16 cellular contexts compared by ENCODE assay signal in genomic region chr1:36301220-36301619, GRCh38. TPM values are rescaled to one million over a fixed set of nuclear protein-coding genes. Genes with fewer than 3 reads are reported as not detected.
DNase-seq lines count a peak whose midpoint lies in the region; ATAC-seq and TF ChIP-seq lines count a peak whose summit lies in the region.
"Had no signal": no experiment of that assay in that cellular context is flagged by ENCODE, and none has a peak within 500 bp of the region (broad histone marks: within the 10 kb centered on the region; RNA-seq: fewer than 3 reads in every experiment).

No MANE protein-coding gene starts in this region.

- H3K9me3 Mint-ChIP-seq in activated CD4-positive, alpha-beta T cell treated with anti-CD3 and anti-CD28 coated beads for 36 hours (ENCODE audit: low read depth): no peaks in the 10 kb centered on the region
- H3K9me3 Mint-ChIP-seq in activated naive CD8-positive, alpha-beta T cell (ENCODE audit: low read depth): no peaks in the 10 kb centered on the region
- H3K9me3 Mint-ChIP-seq: neural progenitor cell had no signal

- H2BK12ac ChIP-seq in trophoblast cell (ENCODE audit: low read length): no peak overlapping the region

- DNase-seq in activated CD4-positive, alpha-beta T cell treated with anti-CD3 and anti-CD28 coated beads for 36 hours: no peak
- no peak for DNase-seq in activated CD4-positive, alpha-beta T cell treated with anti-CD3 and anti-CD28 coated beads, Interleukin-2, amount 50 U/mL, for 1 hour
- DNase-seq in hepatocyte (ENCODE audit: low spot score) (no peak), smooth muscle cell (lab: John Stamatoyannopoulos, UW; ENCODE audit: unreplicated experiment) (no peak), OCI-M1 (lab: John Stamatoyannopoulos, UW) (no peak), mucosa of descending colon (no peak), trophoblast cell (no peak)
- DNase-seq: aorta; effector memory CD4-positive, alpha-beta T cell; GDM1; KBM-7; NCI-H1694 treated with DMSO at 0.1 percent for 48 hours; NCI-H82; SHP77 had no signal

- H3K4ac ChIP-seq in trophoblast cell (ENCODE audit: low read depth, low read length): no peak overlapping the region

- intact Hi-C loops in activated CD4-positive, alpha-beta T cell treated with anti-CD3 and anti-CD28 coated beads for 36 hours (cut with DNase I, micrococcal nuclease): no loop called here
- intact Hi-C loops in mucosa of descending colon (cut with DNase I, micrococcal nuclease): no loop called here

- H3K4me3 Mint-ChIP-seq in activated CD4-positive, alpha-beta T cell treated with anti-CD3 and anti-CD28 coated beads for 36 hours: no peak overlapping the region
- peak overlapping the region; percentile 28 for H3K4me3 Mint-ChIP-seq in activated naive CD8-positive, alpha-beta T cell
- H3K4me3 Mint-ChIP-seq: neural progenitor cell had no signal

- peak overlapping the region; percentile 87 for H3K27ac Mint-ChIP-seq in activated CD4-positive, alpha-beta T cell treated with anti-CD3 and anti-CD28 coated beads for 36 hours
- H3K27ac Mint-ChIP-seq in activated naive CD8-positive, alpha-beta T cell: peak overlapping the region; percentile 98
- H3K27ac Mint-ChIP-seq: neural progenitor cell had no signal

- no peak overlapping the region for H4K12ac ChIP-seq in trophoblast cell (ENCODE audit: low read depth, low read length)

- H3K27ac ChIP-seq in hepatocyte: peak overlapping the region; percentile 84
- peak overlapping the region; percentile 91 for H3K27ac ChIP-seq in smooth muscle cell (ENCODE audit: low read depth)
- no peak overlapping the region for H3K27ac ChIP-seq in trophoblast cell (ENCODE audit: low read depth, low read length)
- H3K27ac ChIP-seq: neural progenitor cell had no signal

- H4K91ac ChIP-seq in trophoblast cell (ENCODE audit: low read depth, low read length): no peak overlapping the region

- H3K36me3 Mint-ChIP-seq in activated CD4-positive, alpha-beta T cell treated with anti-CD3 and anti-CD28 coated beads for 36 hours (ENCODE audit: low read depth): peaks cover 63% of the 10 kb centered on the region
- H3K36me3 Mint-ChIP-seq in activated naive CD8-positive, alpha-beta T cell: peaks cover 14% of the 10 kb centered on the region

- no peak overlapping the region for H3K23ac ChIP-seq in trophoblast cell (ENCODE audit: low read length)

- H4K20me1 ChIP-seq in hepatocyte (ENCODE audit: insufficient read depth, poor library complexity, severe bottlenecking) (no peaks in the 10 kb centered on the region), smooth muscle cell (ENCODE audit: low read depth) (peaks cover 17% of the 10 kb centered on the region)

- H4K8ac ChIP-seq in trophoblast cell (ENCODE audit: low read depth, low read length): no peak overlapping the region

- H3K79me1 ChIP-seq in trophoblast cell (ENCODE audit: low read length): peaks cover under 1% of the 10 kb centered on the region

- H3K79me2 ChIP-seq in hepatocyte (peaks cover 4% of the 10 kb centered on the region), smooth muscle cell (ENCODE audit: low read depth) (no peaks in the 10 kb centered on the region), trophoblast cell (ENCODE audit: control insufficient read depth, insufficient read depth, low read length, poor library complexity) (peaks cover under 1% of the 10 kb centered on the region)

- peaks cover 35% of the 10 kb centered on the region for H3F3A ChIP-seq in smooth muscle cell (ENCODE audit: low read depth)

- H3K27me3 ChIP-seq in hepatocyte (no peaks in the 10 kb centered on the region), smooth muscle cell (ENCODE audit: low read depth) (no peaks in the 10 kb centered on the region), trophoblast cell (ENCODE audit: insufficient read depth, low read length) (no peaks in the 10 kb centered on the region)
- H3K27me3 ChIP-seq: neural progenitor cell had no signal

- ATAC-seq in activated CD4-positive, alpha-beta T cell treated with anti-CD3 and anti-CD28 coated beads for 36 hours: no peak
- no peak for ATAC-seq in mucosa of descending colon

- H3K14ac ChIP-seq in trophoblast cell (ENCODE audit: low read length): no peak overlapping the region

- H3K4me2 ChIP-seq in hepatocyte (no peak overlapping the region), smooth muscle cell (no peak overlapping the region), trophoblast cell (ENCODE audit: low read length) (no peak overlapping the region)
- H3K4me2 ChIP-seq: neural progenitor cell had no signal

- H3K18ac ChIP-seq in trophoblast cell (ENCODE audit: low read length): no peak overlapping the region

- no peaks in the 10 kb centered on the region for H3K9me2 ChIP-seq in hepatocyte (replicated peaks; ENCODE audit: insufficient read depth)

- no peak for TF ChIP-seq CTCF in hepatocyte (IDR thresholded peaks at IDR 0.05; ENCODE audit: poor library complexity)
- TF ChIP-seq CTCF in smooth muscle cell (IDR thresholded peaks at IDR 0.05; ENCODE audit: borderline replicate concordance, insufficient read depth, poor library complexity, severe bottlenecking): no peak
- TF ChIP-seq CTCF in mucosa of descending colon (IDR thresholded peaks at IDR 0.05): no peak

- H3K4me3 ChIP-seq in hepatocyte: no peak overlapping the region
- no peak overlapping the region for H3K4me3 ChIP-seq in smooth muscle cell
- no peak overlapping the region for H3K4me3 ChIP-seq in mucosa of descending colon
- H3K4me3 ChIP-seq in trophoblast cell (ENCODE audit: low read depth, low read length): no peak overlapping the region
- H3K4me3 ChIP-seq: neural progenitor cell had no signal

- peaks cover 10% of the 10 kb centered on the region for H3K4me1 ChIP-seq in hepatocyte (ENCODE audit: insufficient read depth)
- H3K4me1 ChIP-seq in smooth muscle cell (ENCODE audit: low read depth): peaks cover 3% of the 10 kb centered on the region
- peaks cover 22% of the 10 kb centered on the region for H3K4me1 ChIP-seq in mucosa of descending colon (ENCODE audit: low read depth)
- H3K4me1 ChIP-seq in trophoblast cell (ENCODE audit: control insufficient read depth in 1 of 2, insufficient read depth in 2 of 2, low read length in 2 of 2): peaks cover 8 to 10% of the 10 kb centered on the region in 2 experiments

- H2BK120ac ChIP-seq in trophoblast cell (ENCODE audit: insufficient read depth, low read length, poor library complexity): no peak overlapping the region

- 92% methylated on average over 1 of the region's 1 CpG for WGBS in hepatocyte (ENCODE audit: low lambda C conversion rate, missing lambda C conversion rate)
- WGBS in smooth muscle cell (ENCODE audit: low lambda C conversion rate): 90% methylated on average over 1 of the region's 1 CpG
- no CpG with 5 or more reads among the region's 1 CpG for WGBS in trophoblast cell (ENCODE audit: extremely low coverage, insufficient coverage, insufficient read length)

- H3K36me3 ChIP-seq in hepatocyte (replicated peaks; ENCODE audit: insufficient read depth, low read depth) (no peaks in the 10 kb centered on the region), smooth muscle cell (ENCODE audit: low read depth) (peaks cover 11% of the 10 kb centered on the region), mucosa of descending colon (ENCODE audit: low read depth) (peaks cover 13% of the 10 kb centered on the region), trophoblast cell (ENCODE audit: control insufficient read depth in 1 of 2, insufficient read depth in 2 of 2, low read length in 2 of 2) (peaks cover 42 to 52% of the 10 kb centered on the region in 2 experiments)

- H2AK5ac ChIP-seq in trophoblast cell (ENCODE audit: low read length): no peak overlapping the region

- peaks cover 68% of the 10 kb centered on the region for H3K4me1 Mint-ChIP-seq in activated CD4-positive, alpha-beta T cell treated with anti-CD3 and anti-CD28 coated beads for 36 hours
- H3K4me1 Mint-ChIP-seq in activated naive CD8-positive, alpha-beta T cell (ENCODE audit: low read depth): peaks cover 43% of the 10 kb centered on the region

- H2AFZ ChIP-seq in hepatocyte: no peak overlapping the region
- H2AFZ ChIP-seq in smooth muscle cell (ENCODE audit: low read depth): no peak overlapping the region
- no peak overlapping the region for H2AFZ ChIP-seq in trophoblast cell (ENCODE audit: insufficient read depth, low read length, poor library complexity)
- H2AFZ ChIP-seq: neural progenitor cell had no signal

- H2BK5ac ChIP-seq in trophoblast cell (ENCODE audit: low read depth, low read length, poor library complexity): no peak overlapping the region

- H3K9ac ChIP-seq in smooth muscle cell (ENCODE audit: low read depth) (no peak overlapping the region), trophoblast cell (ENCODE audit: low read length) (no peak overlapping the region)
- H3K9ac ChIP-seq: neural progenitor cell had no signal

- CTCF ChIA-PET in activated CD4-positive, alpha-beta T cell treated with anti-CD3 and anti-CD28 coated beads for 36 hours (lab: Charles Lee): interaction anchor here (0.7 to 4.1 kb wide), 9 partner anchors 10 to 152 kb away, joined by 3 to 22 read pairs (median 7); partner anchors contain the start of genes EVA1B and TRAPPC3

- no peaks in the 10 kb centered on the region for H3K27me3 Mint-ChIP-seq in activated CD4-positive, alpha-beta T cell treated with anti-CD3 and anti-CD28 coated beads for 36 hours
- no peaks in the 10 kb centered on the region for H3K27me3 Mint-ChIP-seq in activated naive CD8-positive, alpha-beta T cell

- POLR2A ChIA-PET in activated CD4-positive, alpha-beta T cell treated with anti-CD3 and anti-CD28 coated beads for 36 hours (lab: Charles Lee): interaction anchor here (0.6 to 1.5 kb wide), 4 partner anchors 16 to 152 kb away, joined by 3 to 8 read pairs (median 4); partner anchors contain the start of genes THRAP3 and TRAPPC3

- no peaks in the 10 kb centered on the region for H3K9me3 ChIP-seq in hepatocyte (ENCODE audit: low read depth)
- no peaks in the 10 kb centered on the region for H3K9me3 ChIP-seq in smooth muscle cell (replicated peaks; ENCODE audit: low read depth)
- H3K9me3 ChIP-seq in mucosa of descending colon: no peaks in the 10 kb centered on the region
- no peaks in the 10 kb centered on the region for H3K9me3 ChIP-seq in trophoblast cell (ENCODE audit: insufficient read depth, low read depth, low read length)

RNA-seq across cellular contexts. Expression of gene SH3D21, which starts 4.9 kb away (rescaled TPM):
- 10 to 100 TPM; 26.2 to 33.0 TPM for total RNA-seq in activated CD4-positive, alpha-beta T cell treated with anti-CD3 and anti-CD28 coated beads for 36 hours
- total RNA-seq in hepatocyte (2.9 and 4.6 TPM in 2 replicates), smooth muscle cell (12.0 and 16.4 TPM in 2 replicates), mucosa of descending colon (10 to 100 TPM; 12.3 to 18.0 (median 14.2) TPM)
- polyA plus RNA-seq in hepatocyte (2.6 and 4.7 TPM in 2 replicates), smooth muscle cell (6.9 and 8.2 TPM in 2 replicates)
- polyA plus RNA-seq in trophoblast cell (2013): 14.7 and 15.0 TPM in 2 replicates

RNA-seq across cellular contexts. Expression of gene EVA1B, which starts 22.2 kb away (rescaled TPM):
- 1 to 10 TPM; 2.7 to 3.1 TPM for total RNA-seq in activated CD4-positive, alpha-beta T cell treated with anti-CD3 and anti-CD28 coated beads for 36 hours
- 67.2 and 82.2 TPM in 2 replicates for total RNA-seq in hepatocyte
- polyA plus RNA-seq in hepatocyte: 67.1 and 68.7 TPM in 2 replicates
- total RNA-seq in smooth muscle cell: 49.8 and 88.7 TPM in 2 replicates
- 164 and 182 TPM in 2 replicates for polyA plus RNA-seq in smooth muscle cell
- 10 to 100 TPM in 1 of 3 donors, 1 to 10 TPM in 2; 1.5 to 17.6 (median 8.2) TPM for total RNA-seq in mucosa of descending colon
- polyA plus RNA-seq in trophoblast cell (2013): 35.3 and 37.7 TPM in 2 replicates
